Comparison of ENCODE assay signal across 22 cellular contexts in genomic region chr1:105483436-105483835, GRCh38.
DNase-seq lines count a peak whose midpoint lies in the region; ATAC-seq, FAIRE-seq and TF ChIP-seq lines count a peak whose summit lies in the region.
"Had no signal": no experiment of that assay in that cellular context is flagged by ENCODE, and none has a peak within 500 bp of the region (broad histone marks: within the 10 kb centered on the region; RNA-seq: fewer than 3 reads in every experiment).

No MANE protein-coding gene starts in this region.

- H3K4me1 ChIP-seq in HepG2 (ENCODE audit: insufficient read depth, low read length) = no peaks in the 10 kb centered on the region
- H3K4me1 ChIP-seq: HAP-1, Peyer's patch, SJCRH30 had no signal

- H3K36me3 ChIP-seq in HepG2 (replicated peaks in 1 of 2; ENCODE audit: control insufficient read depth in 1 of 2, insufficient read depth in 2 of 2, low read length in 2 of 2) = no peaks in the 10 kb centered on the region
- H3K36me3 ChIP-seq: HAP-1, Peyer's patch, SJCRH30 had no signal

- no peaks in the 10 kb centered on the region for H4K20me1 ChIP-seq in HepG2 (ENCODE audit: insufficient read depth, low read length)

- no peak for FAIRE-seq in HepG2 (lab: Jason Lieb, UNC)
- FAIRE-seq: D721Med, GM12878 had no signal

- TF ChIP-seq CTCF in AG04449 (IDR thresholded peaks at IDR 0.05; ENCODE audit: insufficient read depth, low read length, missing control alignments) = no peak
- TF ChIP-seq CTCF in WTC11 (IDR thresholded peaks at IDR 0.05) = no peak
- no peak for TF ChIP-seq CTCF in progenitor cell of endocrine pancreas (IDR thresholded peaks at IDR 0.05; ENCODE audit: unreplicated experiment)
- no peak for TF ChIP-seq CTCF in HepG2 (CRISPR knock-in tag; IDR thresholded peaks at IDR 0.05)

- 0 out of 2 replicates have a peak, but pooled peaks have one; percentile 18 for ATAC-seq in WTC11
- no peak for ATAC-seq in activated CD4-positive, alpha-beta T cell treated with anti-CD3 and anti-CD28 coated beads for 36 hours
- ATAC-seq in T-helper 17 cell = no peak
- ATAC-seq in HepG2 = no peak
- ATAC-seq: GM12878 had no signal

- H3K9me3 ChIP-seq in T-helper 17 cell (ENCODE audit: control insufficient read depth, low read length, poor library complexity, severe bottlenecking) (no peaks in the 10 kb centered on the region), HepG2 (ENCODE audit: low read length) (peaks cover 9% of the 10 kb centered on the region)
- H3K9me3 ChIP-seq: HAP-1, Peyer's patch, SJCRH30 had no signal

- no peak for TF ChIP-seq EP300 in HepG2 (IDR thresholded peaks at IDR 0.05; ENCODE audit: low read depth in 2 of 2, low read length in 2 of 2)
- no peak for TF ChIP-seq EP300 in HepG2 (CRISPR knock-in tag; IDR thresholded peaks at IDR 0.05; ENCODE audit: borderline replicate concordance)

- H3K27ac ChIP-seq in HepG2 (ENCODE audit: extremely low read length, insufficient read depth, low read length) = no peak overlapping the region
- H3K27ac ChIP-seq: Peyer's patch, SJCRH30 had no signal

- H3K27ac Mint-ChIP-seq in WTC11 = no peak overlapping the region
- peak overlapping the region; percentile 67 for H3K27ac Mint-ChIP-seq in progenitor cell of endocrine pancreas
- H3K27ac Mint-ChIP-seq in activated CD4-positive, alpha-beta T cell treated with anti-CD3 and anti-CD28 coated beads for 36 hours = no peak overlapping the region
- H3K27ac Mint-ChIP-seq in T-helper 17 cell = no peak overlapping the region
- H3K27ac Mint-ChIP-seq: B cell, CD14-positive monocyte had no signal

- no peaks in the 10 kb centered on the region for H3K27me3 ChIP-seq in HepG2 (ENCODE audit: control insufficient read depth in 1 of 2, insufficient read depth in 2 of 2, low read length in 2 of 2)
- H3K27me3 ChIP-seq: Peyer's patch, SJCRH30 had no signal

- H3K4me1 Mint-ChIP-seq in WTC11 = peaks cover 8% of the 10 kb centered on the region
- H3K4me1 Mint-ChIP-seq in progenitor cell of endocrine pancreas (ENCODE audit: low read depth) = peaks cover 16% of the 10 kb centered on the region
- no peaks in the 10 kb centered on the region for H3K4me1 Mint-ChIP-seq in activated CD4-positive, alpha-beta T cell treated with anti-CD3 and anti-CD28 coated beads for 36 hours
- no peaks in the 10 kb centered on the region for H3K4me1 Mint-ChIP-seq in T-helper 17 cell
- H3K4me1 Mint-ChIP-seq: B cell, CD14-positive monocyte had no signal

- no peak overlapping the region for H3K9ac ChIP-seq in HepG2 (ENCODE audit: insufficient read depth, low read depth, low read length)

- TF ChIP-seq POLR2A in HepG2 (IDR thresholded peaks at IDR 0.05; ENCODE audit: insufficient read depth in 1 of 2, low read depth in 2 of 2, low read length in 2 of 2) = no peak

- peak; percentile 31 for DNase-seq in AG04449 (ENCODE audit: low read depth, low spot score)
- DNase-seq in ELR (ENCODE audit: low read depth) = peak; percentile 12
- DNase-seq in WTC11 (ENCODE audit: low spot score) = no peak
- no peak for DNase-seq in progenitor cell of endocrine pancreas (ENCODE audit: low spot score, unreplicated experiment)
- no peak for DNase-seq in SKM-1 (lab: John Stamatoyannopoulos, UW; ENCODE audit: unreplicated experiment)
- no peak for DNase-seq in activated CD4-positive, alpha-beta T cell treated with anti-CD3 and anti-CD28 coated beads for 36 hours
- no peak for DNase-seq in T-helper 17 cell
- no peak for DNase-seq in HepG2 (ENCODE audit: low spot score)
- DNase-seq: 8988T, DMS53, Kasumi-1, NCI-H1694, NCI-H2081, NCI-H2171, NCI-H524 treated with DMSO at 0.1 percent for 48 hours, Peyer's patch, SJCRH30 had no signal

- in situ Hi-C loops in HepG2 (cut with HindIII; ENCODE audit: extremely low pct_ligation_motif_present, low pct_unique_long_range_greater_than_20kb) = no loop called here

- intact Hi-C loops in activated CD4-positive, alpha-beta T cell treated with anti-CD3 and anti-CD28 coated beads for 36 hours (cut with DNase I, micrococcal nuclease) = loop anchor here in 1 of 2 experiments (1.0 to 2.0 kb wide), 2 partner anchors 11 to 17 kb away; no protein-coding TSS in a partner anchor
- intact Hi-C loops in HepG2 (cut with micrococcal nuclease; ENCODE audit: unreplicated experiment) = no loop called here

- no peak for TF ChIP-seq RAD21 in HepG2 (CRISPR knock-in tag; IDR thresholded peaks at IDR 0.05)

- no TSS peak for BruUV-seq in HepG2 (replicated peaks; lab: Mats Ljungman, UMichigan)

- H3K36me3 Mint-ChIP-seq in WTC11 = no peaks in the 10 kb centered on the region
- H3K36me3 Mint-ChIP-seq in progenitor cell of endocrine pancreas (ENCODE audit: insufficient read depth) = peaks cover 11% of the 10 kb centered on the region
- no peaks in the 10 kb centered on the region for H3K36me3 Mint-ChIP-seq in activated CD4-positive, alpha-beta T cell treated with anti-CD3 and anti-CD28 coated beads for 36 hours (ENCODE audit: low read depth)
- H3K36me3 Mint-ChIP-seq in T-helper 17 cell (ENCODE audit: low read depth) = no peaks in the 10 kb centered on the region
- H3K36me3 Mint-ChIP-seq: CD14-positive monocyte had no signal

- H3K4me3 Mint-ChIP-seq in WTC11 (no peak overlapping the region), progenitor cell of endocrine pancreas (ENCODE audit: low read depth) (no peak overlapping the region), T-helper 17 cell (no peak overlapping the region)
- no peak overlapping the region for H3K4me3 Mint-ChIP-seq in activated CD4-positive, alpha-beta T cell treated with anti-CD3 and anti-CD28 coated beads for 36 hours
- H3K4me3 Mint-ChIP-seq: B cell, CD14-positive monocyte had no signal

- H3K9me3 Mint-ChIP-seq in WTC11 (peaks cover 6% of the 10 kb centered on the region; the same call in 1 of the 2 replicates), progenitor cell of endocrine pancreas (ENCODE audit: low read depth) (peaks cover 17% of the 10 kb centered on the region)
- peaks cover 13% of the 10 kb centered on the region for H3K9me3 Mint-ChIP-seq in activated CD4-positive, alpha-beta T cell treated with anti-CD3 and anti-CD28 coated beads for 36 hours (ENCODE audit: low read depth)

- no peaks in the 10 kb centered on the region for H3K79me2 ChIP-seq in HepG2 (ENCODE audit: insufficient read depth, low read length)

- POLR2A ChIA-PET in AG04449 (lab: Yijun Ruan, JAX) = no interaction called here
- POLR2A ChIA-PET in WTC11 (lab: Charles Lee) = no interaction called here
- POLR2A ChIA-PET in activated CD4-positive, alpha-beta T cell treated with anti-CD3 and anti-CD28 coated beads for 36 hours (lab: Charles Lee) = no interaction called here
- POLR2A ChIA-PET in HepG2 (lab: Yijun Ruan, JAX) = no interaction called here

- H3K4me3 ChIP-seq in AG04449 (ENCODE audit: low read depth, low read length) (no peak overlapping the region), HepG2 (replicated peaks in 1 of 3; ENCODE audit: insufficient read depth in 1 of 3, low read depth in 2 of 3, low read length in 3 of 3) (no peak overlapping the region)
- H3K4me3 ChIP-seq: GM12878, HAP-1, Peyer's patch, SJCRH30 had no signal

- H2AFZ ChIP-seq in HepG2 (ENCODE audit: low read length) = no peak overlapping the region

- H3K27me3 Mint-ChIP-seq in WTC11 (ENCODE audit: low read depth) (no peaks in the 10 kb centered on the region), progenitor cell of endocrine pancreas (no peaks in the 10 kb centered on the region), T-helper 17 cell (no peaks in the 10 kb centered on the region)
- H3K27me3 Mint-ChIP-seq in activated CD4-positive, alpha-beta T cell treated with anti-CD3 and anti-CD28 coated beads for 36 hours = no peaks in the 10 kb centered on the region
- H3K27me3 Mint-ChIP-seq: B cell had no signal

- CTCF ChIA-PET in AG04449 (lab: Yijun Ruan, JAX) (interaction anchor here (1.2 kb wide), 1 partner anchor 10 kb away, joined by 4 read pairs; no protein-coding TSS in a partner anchor), WTC11 (lab: Charles Lee) (no interaction called here), HepG2 (lab: Yijun Ruan, JAX; ENCODE audit: low intra/inter-chr PET ratio, low total read pairs) (no interaction called here)
- CTCF ChIA-PET in activated CD4-positive, alpha-beta T cell treated with anti-CD3 and anti-CD28 coated beads for 36 hours (lab: Charles Lee) = no interaction called here

- no peak overlapping the region for H3K4me2 ChIP-seq in HepG2 (ENCODE audit: low read depth, low read length)

TF ChIP-seq in WTC11, 78 proteins besides CTCF, POLR2A, EP300 and RAD21 (continues in another document):
- no peak for TF ChIP-seq ATF6 (CRISPR knock-in tag; IDR thresholded peaks at IDR 0.05)
- TF ChIP-seq FOXK1 (CRISPR knock-in tag; IDR thresholded peaks at IDR 0.05) = no peak

TF ChIP-seq in HepG2, 621 proteins besides CTCF, POLR2A, EP300 and RAD21:
- TF ChIP-seq TBP (CRISPR knock-in tag; IDR thresholded peaks at IDR 0.05) (no peak), ZNF337 (CRISPR knock-in tag; IDR thresholded peaks at IDR 0.05; ENCODE audit: borderline replicate concordance, low read depth) (no peak), NR1H2 (CRISPR knock-in tag; IDR thresholded peaks at IDR 0.05; ENCODE audit: borderline replicate concordance, low read depth) (no peak), ZNF296 (CRISPR knock-in tag; conservative IDR thresholded peaks at IDR 0.05) (no peak), CERS6 (CRISPR knock-in tag; IDR thresholded peaks at IDR 0.05) (no peak)

Comparison
In these comparisons a context has a peak if more than half of its experiments do, and no peak if none do; other contexts are left out.
1. DNase-seq: peak in AG04449 (single experiment) and ELR (single experiment); none in WTC11 (single experiment), progenitor cell of endocrine pancreas (single experiment), SKM-1 (single experiment), activated CD4-positive, alpha-beta T cell treated with anti-CD3 and anti-CD28 coated beads for 36 hours (single experiment), T-helper 17 cell (0 of 3) and HepG2 (single experiment).